15 cellular contexts compared by ENCODE assay signal in genomic region chr17:45812102-45812501, GRCh38. TPM values are rescaled to one million over a fixed set of nuclear protein-coding genes. Genes with fewer than 3 reads are reported as not detected.
DNase-seq lines count a peak whose midpoint lies in the region; ATAC-seq and TF ChIP-seq lines count a peak whose summit lies in the region.
"Had no signal": no experiment of that assay in that cellular context is flagged by ENCODE, and none has a peak within 500 bp of the region (broad histone marks: within the 10 kb centered on the region; RNA-seq: fewer than 3 reads in every experiment).

No MANE protein-coding gene starts in this region.

- H3K4me3 ChIP-seq in GM23248 (no peak overlapping the region), fibroblast of mammary gland (ENCODE audit: control insufficient read depth, low read depth, low read length) (no peak overlapping the region)
- H3K4me3 ChIP-seq: suprapubic skin had no signal

- no peaks in the 10 kb centered on the region for H3K9me2 ChIP-seq in GM23248 (ENCODE audit: insufficient read depth)

- no peaks in the 10 kb centered on the region for H3K36me3 ChIP-seq in GM23248 (ENCODE audit: low read depth)
- H3K36me3 ChIP-seq: suprapubic skin had no signal

- POLR2A ChIA-PET in activated CD8-positive, alpha-beta T cell treated with anti-CD3 and anti-CD28 coated beads for 36 hours (lab: Charles Lee) = no interaction called here

- CTCF ChIA-PET in activated CD8-positive, alpha-beta T cell treated with anti-CD3 and anti-CD28 coated beads for 36 hours (lab: Charles Lee) = interaction anchor here (0.7 to 1.0 kb wide), 2 partner anchors 16 to 164 kb away, joined by 3 to 4 read pairs; no protein-coding TSS in a partner anchor

- H2AFZ ChIP-seq in GM23248 = no peak overlapping the region

- H3K4me2 ChIP-seq in GM23248 (ENCODE audit: unreplicated experiment) = no peak overlapping the region

- no peaks in the 10 kb centered on the region for H3K79me2 ChIP-seq in GM23248 (ENCODE audit: insufficient read depth)

- H3K27ac ChIP-seq in 22Rv1 (no peak overlapping the region), GM23248 (no peak overlapping the region)
- H3K27ac ChIP-seq: suprapubic skin had no signal

- TF ChIP-seq CTCF in 22Rv1 (IDR thresholded peaks at IDR 0.05) (peak; percentile 66), fibroblast of mammary gland (conservative IDR thresholded peaks at IDR 0.05; ENCODE audit: control insufficient read depth, insufficient read depth, low read depth, low read length) (peak; percentile 14)
- no peak for TF ChIP-seq CTCF in activated CD8-positive, alpha-beta T cell treated with anti-CD3 and anti-CD28 coated beads for 36 hours (IDR thresholded peaks at IDR 0.05)

- DNase-seq in GM23248 = peak; percentile 41
- peak; percentile 59 for DNase-seq in OCI-M1 (lab: John Stamatoyannopoulos, UW)
- DNase-seq in fibroblast of mammary gland (ENCODE audit: low read depth) = peak; percentile 13
- DNase-seq in mesenteric fat pad (ENCODE audit: low spot score) = no peak
- DNase-seq in activated CD8-positive, alpha-beta T cell treated with anti-CD3 and anti-CD28 coated beads for 36 hours = no peak
- no peak for DNase-seq in superior temporal gyrus (ENCODE audit: extremely low spot score)
- DNase-seq: activated T-cell treated with anti-CD3 and anti-CD28 coated beads, Interleukin-2, amount 50 U/mL, for 1 hour; CD4-positive, CD25-positive, alpha-beta regulatory T cell; hypothalamus; NCI-H1930 had no signal

- WGBS in GM23248 (ENCODE audit: low coverage in 1 of 2, low lambda C conversion rate in 2 of 2, missing lambda C conversion rate in 2 of 2), 2 experiments = 58 to 59% methylated on average over 3 of the region's 3 CpGs

- H3K27ac Mint-ChIP-seq in activated CD8-positive, alpha-beta T cell treated with anti-CD3 and anti-CD28 coated beads for 36 hours = no peak overlapping the region
- H3K27ac Mint-ChIP-seq: CD4-positive, CD25-positive, alpha-beta regulatory T cell had no signal

- H3K27me3 Mint-ChIP-seq in activated CD8-positive, alpha-beta T cell treated with anti-CD3 and anti-CD28 coated beads for 36 hours = peaks cover 6% of the 10 kb centered on the region

- H3K36me3 Mint-ChIP-seq in activated CD8-positive, alpha-beta T cell treated with anti-CD3 and anti-CD28 coated beads for 36 hours (ENCODE audit: low read depth) = no peaks in the 10 kb centered on the region
- H3K36me3 Mint-ChIP-seq: CD4-positive, CD25-positive, alpha-beta regulatory T cell had no signal

- in situ Hi-C loops in GM23248 (cut with MboI) = no loop called here

- no peaks in the 10 kb centered on the region for H4K20me1 ChIP-seq in GM23248 (ENCODE audit: insufficient read depth)

- H3K9me3 ChIP-seq in GM23248 (ENCODE audit: low read depth) = no peaks in the 10 kb centered on the region
- H3K9me3 ChIP-seq: suprapubic skin had no signal

- H3K9ac ChIP-seq in GM23248 = no peak overlapping the region

- no peaks in the 10 kb centered on the region for H3K4me1 Mint-ChIP-seq in activated CD8-positive, alpha-beta T cell treated with anti-CD3 and anti-CD28 coated beads for 36 hours (ENCODE audit: low read depth)
- H3K4me1 Mint-ChIP-seq: CD4-positive, CD25-positive, alpha-beta regulatory T cell had no signal

- no peak overlapping the region for H3K4me3 Mint-ChIP-seq in activated CD8-positive, alpha-beta T cell treated with anti-CD3 and anti-CD28 coated beads for 36 hours
- H3K4me3 Mint-ChIP-seq: CD4-positive, CD25-positive, alpha-beta regulatory T cell had no signal

- no peak for ATAC-seq in HG03378 (IDR thresholded peaks at IDR 0.05; ENCODE audit: unreplicated experiment)
- no peak for ATAC-seq in activated CD8-positive, alpha-beta T cell treated with anti-CD3 and anti-CD28 coated beads for 36 hours

- no peaks in the 10 kb centered on the region for H3K9me3 Mint-ChIP-seq in activated CD8-positive, alpha-beta T cell treated with anti-CD3 and anti-CD28 coated beads for 36 hours

- H3F3A ChIP-seq in GM23248 (ENCODE audit: insufficient read depth) = no peaks in the 10 kb centered on the region

- no peaks in the 10 kb centered on the region for H3K4me1 ChIP-seq in GM23248 (ENCODE audit: insufficient read depth)
- H3K4me1 ChIP-seq: suprapubic skin had no signal

- intact Hi-C loops in activated CD8-positive, alpha-beta T cell treated with anti-CD3 and anti-CD28 coated beads for 36 hours (cut with micrococcal nuclease) = no loop called here

- 0 out of 2 replicates have a peak, but pooled peaks cover 10% of the 10 kb centered on the region for H3K27me3 ChIP-seq in GM23248 (replicated peaks; ENCODE audit: insufficient read depth)

RNA-seq across cellular contexts. Expression of gene CRHR1, which starts 28.0 kb away (rescaled TPM):
- total RNA-seq in GM23248 (2014; rRNA removed; shearing (Covaris generic)) = not detected in 2 replicates
- not detected in 2 replicates for polyA plus RNA-seq in GM23248 (2016; fragmentation: Nextera tagmentation; extraction: Ambion mirVana)
- not detected for total RNA-seq in mesenteric fat pad
- not detected for total RNA-seq in activated CD8-positive, alpha-beta T cell treated with anti-CD3 and anti-CD28 coated beads for 36 hours
- total RNA-seq: CD4-positive, CD25-positive, alpha-beta regulatory T cell; T-helper 1 cell treated with Interleukin-12 subunit alpha and Interleukin-12 subunit beta and Interleukin-4 antibody, amounts not matched to agents 30 ng/mL and 1 ng/mL, for 36 hours had no signal
- polyA plus RNA-seq: CD4-positive, CD25-positive, alpha-beta regulatory T cell had no signal

RNA-seq across cellular contexts. Expression of gene SPPL2C, which starts 32.6 kb away (rescaled TPM):
- not detected in 2 replicates for total RNA-seq in GM23248 (2014; rRNA removed; shearing (Covaris generic))
- not detected in 2 replicates for polyA plus RNA-seq in GM23248 (2016; fragmentation: Nextera tagmentation; extraction: Ambion mirVana)
- total RNA-seq in mesenteric fat pad = not detected
- not detected for total RNA-seq in activated CD8-positive, alpha-beta T cell treated with anti-CD3 and anti-CD28 coated beads for 36 hours
- total RNA-seq: CD4-positive, CD25-positive, alpha-beta regulatory T cell; suprapubic skin; T-helper 1 cell treated with Interleukin-12 subunit alpha and Interleukin-12 subunit beta and Interleukin-4 antibody, amounts not matched to agents 30 ng/mL and 1 ng/mL, for 36 hours had no signal
- polyA plus RNA-seq: CD4-positive, CD25-positive, alpha-beta regulatory T cell; neural cell had no signal

Comparison
In these comparisons a context has a peak if more than half of its experiments do, and no peak if none do; other contexts are left out.
1. DNase-seq: peak in GM23248 (single experiment), OCI-M1 (single experiment) and fibroblast of mammary gland (single experiment); none in mesenteric fat pad (single experiment), activated CD8-positive, alpha-beta T cell treated with anti-CD3 and anti-CD28 coated beads for 36 hours (single experiment) and superior temporal gyrus (single experiment).